ENCODE assay signal across 15 cellular contexts in the genomic region with DNA sequence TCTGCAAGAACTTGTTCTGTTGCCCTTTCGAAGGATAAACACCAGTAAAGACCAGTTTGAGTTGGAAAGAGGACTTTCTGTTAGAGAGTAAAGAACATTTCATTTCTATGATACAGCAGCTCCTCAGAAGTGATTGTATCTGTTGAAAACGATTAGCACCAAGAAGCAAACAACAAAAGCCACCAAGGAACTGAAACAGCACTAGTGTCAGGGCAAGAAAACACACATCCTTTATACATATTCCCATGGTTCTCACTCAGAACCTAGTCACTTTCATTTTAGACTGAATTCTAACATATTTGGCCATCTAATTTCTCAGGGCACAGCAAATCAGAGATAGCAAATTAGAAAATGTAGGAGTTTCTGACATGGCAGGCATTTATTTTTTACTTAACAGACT.
DNase-seq lines count a peak whose midpoint lies in the region; ATAC-seq and TF ChIP-seq lines count a peak whose summit lies in the region.
"Had no signal": no experiment of that assay in that cellular context is flagged by ENCODE, and none has a peak within 500 bp of the region (broad histone marks: within the 10 kb centered on the region; RNA-seq: fewer than 3 reads in every experiment).

No MANE protein-coding gene starts in this region.

- H3K27me3 ChIP-seq in adipocyte (replicated peaks; ENCODE audit: control insufficient read depth, insufficient read depth, low read length) (no peaks in the 10 kb centered on the region), SJCRH30 (no peaks in the 10 kb centered on the region), BE2C (no peaks in the 10 kb centered on the region)

- H3K36me3 ChIP-seq in adipocyte (ENCODE audit: control insufficient read depth, insufficient read depth, low read length, severe bottlenecking) (no peaks in the 10 kb centered on the region), SJCRH30 (peaks cover 34% of the 10 kb centered on the region), BE2C (no peaks in the 10 kb centered on the region)

- H3K27ac ChIP-seq in SJCRH30 = no peak overlapping the region
- H3K27ac ChIP-seq: GM23248 had no signal

- H3K9ac ChIP-seq in adipocyte (ENCODE audit: low read length) = peak overlapping the region; percentile 1
- H3K9ac ChIP-seq: GM23248 had no signal

- H3K9me3 ChIP-seq in adipocyte (ENCODE audit: control insufficient read depth, low read length) (no peaks in the 10 kb centered on the region), SJCRH30 (replicated peaks) (no peaks in the 10 kb centered on the region), BE2C (no peaks in the 10 kb centered on the region)

- no peak for DNase-seq in adipocyte (ENCODE audit: low read depth)
- DNase-seq in epidermal melanocyte (ENCODE audit: insufficient read length, low spot score) = no peak
- DNase-seq in SJCRH30 = no peak
- no peak for DNase-seq in anterior cingulate cortex (lab: John Stamatoyannopoulos, UW)
- DNase-seq in BE2C = no peak
- DNase-seq: activated B cell treated with CpG ODN at 0.5 μM for 24 hours; C1 segment of cervical spinal cord; GM23248; naive thymus-derived CD8-positive, alpha-beta T cell; NCI-H446 treated with DMSO at 0.1 percent for 48 hours; Right ventricle myocardium superior had no signal

- ATAC-seq in GM18498 (IDR thresholded peaks at IDR 0.05; ENCODE audit: unreplicated experiment) = peak; percentile 78
- peak; percentile 55 for ATAC-seq in GM19324 (IDR thresholded peaks at IDR 0.05; ENCODE audit: low FRiP score, unreplicated experiment)
- peak; percentile 80 for ATAC-seq in HG02870 (IDR thresholded peaks at IDR 0.05; ENCODE audit: unreplicated experiment)
- ATAC-seq: naive thymus-derived CD8-positive, alpha-beta T cell had no signal

- no peak overlapping the region for H3K4me3 ChIP-seq in adipocyte (ENCODE audit: low read length)
- no peak overlapping the region for H3K4me3 ChIP-seq in SJCRH30
- no peak overlapping the region for H3K4me3 ChIP-seq in BE2C (ENCODE audit: low read depth, low read length)
- H3K4me3 ChIP-seq: GM23248, skin epidermis had no signal

- H3K4me1 ChIP-seq in adipocyte (ENCODE audit: control insufficient read depth, insufficient read depth, low read length) (peaks cover 28% of the 10 kb centered on the region), SJCRH30 (no peaks in the 10 kb centered on the region), BE2C (no peaks in the 10 kb centered on the region)

- TF ChIP-seq CTCF in BE2C (IDR thresholded peaks at IDR 0.05; ENCODE audit: low read depth, low read length) = no peak
